8 cellular contexts compared by ENCODE assay signal in genomic region chr17:17900615-17901520, GRCh38.
DNase-seq lines count a peak whose midpoint lies in the region; ATAC-seq and TF ChIP-seq lines count a peak whose summit lies in the region.

No MANE protein-coding gene starts in this region.

- no peak overlapping the region for H3K4me3 ChIP-seq in Caco-2 (ENCODE audit: low read depth, low read length)

- intact Hi-C loops in Caco-2 (cut with micrococcal nuclease; ENCODE audit: unreplicated experiment), result no loop called here

- H3K4me1 ChIP-seq in Caco-2, result peaks cover 22% of the 10 kb centered on the region

- H3K9me3 Mint-ChIP-seq in Caco-2 (ENCODE audit: unreplicated experiment) (no peaks in the 10 kb centered on the region), T-cell (no peaks in the 10 kb centered on the region)

- no peaks in the 10 kb centered on the region for H3K9me3 ChIP-seq in Caco-2

- H3K36me3 Mint-ChIP-seq in Caco-2 (ENCODE audit: insufficient read depth, unreplicated experiment) (peaks cover 20% of the 10 kb centered on the region), T-cell (peaks cover 35% of the 10 kb centered on the region)

- H3K27ac Mint-ChIP-seq in Caco-2 (ENCODE audit: unreplicated experiment) (no peak overlapping the region), T-cell (no peak overlapping the region)

- no peak overlapping the region for H3K4me3 Mint-ChIP-seq in Caco-2 (ENCODE audit: unreplicated experiment)
- no peak overlapping the region for H3K4me3 Mint-ChIP-seq in T-cell

- ATAC-seq in T-cell (replicated peaks in 1 of 4), result no peak

- H3K27me3 Mint-ChIP-seq in Caco-2 (ENCODE audit: insufficient read depth, unreplicated experiment), result no peaks in the 10 kb centered on the region
- no peaks in the 10 kb centered on the region for H3K27me3 Mint-ChIP-seq in T-cell

- CTCF ChIA-PET in Caco-2 (lab: Charles Lee), result interaction anchor here (1.6 kb wide), 1 partner anchor 18 kb away, joined by 4 read pairs; no protein-coding TSS in a partner anchor
- CTCF ChIA-PET in T-cell (lab: Charles Lee), result no interaction called here

- no TSS peak for BruUV-seq in Caco-2 (replicated peaks; lab: Mats Ljungman, UMichigan)

- H3K36me3 ChIP-seq in Caco-2 (ENCODE audit: control insufficient read depth, insufficient read depth, low read length), result peaks cover under 1% of the 10 kb centered on the region

- TF ChIP-seq CTCF in Caco-2 (IDR thresholded peaks at IDR 0.05; ENCODE audit: insufficient read depth in 1 of 2, low read depth in 1 of 2, low read length in 1 of 2, severe bottlenecking in 1 of 2, unreplicated experiment in 1 of 2), result no peak
- no peak for TF ChIP-seq CTCF in GM20000 (IDR thresholded peaks at IDR 0.05; ENCODE audit: extremely low read depth, missing control alignments)

- H3K27me3 ChIP-seq in Caco-2 (replicated peaks; ENCODE audit: control insufficient read depth, insufficient read depth, low read length), result no peaks in the 10 kb centered on the region

- H3K4me1 Mint-ChIP-seq in Caco-2 (ENCODE audit: low read depth, unreplicated experiment) (peaks cover 9% of the 10 kb centered on the region), T-cell (peaks cover 0 to 2% (median 0%) of the 10 kb centered on the region in 3 donors)

- peak; percentile 54 for DNase-seq in COR-L47 (lab: John Stamatoyannopoulos, UW)
- peak; percentile 91 for DNase-seq in NCI-H69 (lab: John Stamatoyannopoulos, UW)
- peak; percentile 97 to 99 for DNase-seq in dermis microvascular lymphatic vessel endothelial cell (ENCODE audit: low read depth in 2 of 2)
- peak; percentile 90 for DNase-seq in mucosa of gallbladder (ENCODE audit: low spot score)
- no peak for DNase-seq in stimulated activated CD4-positive, alpha-beta T cell treated with anti-CD3 and anti-CD28 coated beads, Interleukin-4, amount 100 ng/mL, for 24 hours
- DNase-seq in Caco-2, result no peak
- DNase-seq in T-cell, result no peak
- DNase-seq in GM20000 (ENCODE audit: low spot score), result no peak

- POLR2A ChIA-PET in Caco-2 (lab: Charles Lee) (interaction anchor here (0.5 kb wide), 1 partner anchor 218 kb away, joined by 6 read pairs; no protein-coding TSS in a partner anchor), T-cell (lab: Charles Lee) (interaction anchor here in 1 of 2 donors (0.5 kb wide), 1 partner anchor 570 kb away, joined by 4 read pairs; no protein-coding TSS in a partner anchor)

Comparison
In these comparisons a context has a peak if more than half of its experiments do, and no peak if none do; other contexts are left out.
1. DNase-seq: peak in COR-L47 (single experiment), NCI-H69 (single experiment), dermis microvascular lymphatic vessel endothelial cell (2 of 2) and mucosa of gallbladder (single experiment); none in stimulated activated CD4-positive, alpha-beta T cell treated with anti-CD3 and anti-CD28 coated beads, Interleukin-4, amount 100 ng/mL, for 24 hours (single experiment), Caco-2 (0 of 2), T-cell (0 of 34) and GM20000 (single experiment).